ENCODE assay signal across 8 cellular contexts in the genomic region with DNA sequence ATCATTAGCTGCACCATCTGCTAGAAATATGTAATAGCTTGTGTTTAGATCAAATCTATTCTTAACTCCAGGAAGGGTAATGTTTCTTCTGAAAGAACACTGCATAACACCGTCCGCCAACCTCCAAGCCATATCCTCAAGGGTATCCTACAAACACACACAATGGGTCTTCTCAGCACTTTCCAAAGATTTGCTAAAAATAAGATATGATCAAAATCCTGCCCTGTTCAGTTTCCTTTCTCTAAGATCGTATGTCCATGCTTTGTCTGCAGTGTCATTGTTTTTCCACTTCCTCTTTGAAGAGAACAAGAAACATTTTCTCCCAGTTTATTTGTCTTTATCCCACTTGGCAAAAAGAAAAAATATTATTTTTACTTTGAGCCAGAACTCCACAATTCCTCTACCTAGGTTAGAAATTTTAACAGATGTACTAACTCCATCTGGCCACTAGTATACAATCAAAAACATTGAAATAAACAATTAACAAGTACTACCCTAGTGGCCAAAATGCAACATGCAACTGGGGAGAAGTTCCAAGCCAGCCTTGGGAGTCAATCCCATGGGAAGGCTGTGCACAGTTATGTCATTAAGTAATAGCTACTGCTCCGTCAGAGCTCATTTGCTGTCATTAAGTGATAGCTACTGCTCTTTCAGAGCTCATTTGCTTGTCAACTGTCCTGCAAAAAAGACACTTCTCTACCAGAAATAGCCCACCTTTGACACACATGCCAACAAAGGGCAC. TPM values are rescaled to one million over a fixed set of nuclear protein-coding genes. Genes with fewer than 3 reads are reported as not detected.
DNase-seq lines count a peak whose midpoint lies in the region; ATAC-seq and TF ChIP-seq lines count a peak whose summit lies in the region.

No MANE protein-coding gene starts in this region.

- no peaks in the 10 kb centered on the region for H3K9me3 Mint-ChIP-seq in activated CD8-positive, alpha-beta memory T cell treated with anti-CD3 and anti-CD28 coated beads, Interleukin-2, amount 10 ng/mL, durations not matched to agents 7 days and 5 days (ENCODE audit: low read depth)

- peak; percentile 38 for TF ChIP-seq CTCF in upper lobe of right lung (IDR thresholded peaks at IDR 0.05)

- intact Hi-C loops in upper lobe of right lung (cut with DNase I) = no loop called here

- no peak for ATAC-seq in upper lobe of right lung
- no peak for ATAC-seq in activated CD8-positive, alpha-beta memory T cell treated with anti-CD3 and anti-CD28 coated beads, Interleukin-2, amount 10 ng/mL, durations not matched to agents 7 days and 5 days

- CTCF ChIA-PET in activated CD8-positive, alpha-beta memory T cell treated with anti-CD3 and anti-CD28 coated beads, Interleukin-2, amount 10 ng/mL, durations not matched to agents 7 days and 5 days (lab: Charles Lee) = no interaction called here

- H3K27ac Mint-ChIP-seq in activated CD8-positive, alpha-beta memory T cell treated with anti-CD3 and anti-CD28 coated beads, Interleukin-2, amount 10 ng/mL, durations not matched to agents 7 days and 5 days = no peak overlapping the region

- no peaks in the 10 kb centered on the region for H3K27me3 ChIP-seq in H7 (ENCODE audit: control insufficient read depth, insufficient read depth, low read length)
- no peaks in the 10 kb centered on the region for H3K27me3 ChIP-seq in upper lobe of right lung

- H3K4me1 Mint-ChIP-seq in activated CD8-positive, alpha-beta memory T cell treated with anti-CD3 and anti-CD28 coated beads, Interleukin-2, amount 10 ng/mL, durations not matched to agents 7 days and 5 days = no peaks in the 10 kb centered on the region

- H3K9me3 ChIP-seq in upper lobe of right lung = no peaks in the 10 kb centered on the region

- no peaks in the 10 kb centered on the region for H3K27me3 Mint-ChIP-seq in activated CD8-positive, alpha-beta memory T cell treated with anti-CD3 and anti-CD28 coated beads, Interleukin-2, amount 10 ng/mL, durations not matched to agents 7 days and 5 days

- H3K4me1 ChIP-seq in upper lobe of right lung = no peaks in the 10 kb centered on the region

- H3K4me3 ChIP-seq in H7 (ENCODE audit: insufficient read depth, low read depth, low read length) (no peak overlapping the region), upper lobe of right lung (no peak overlapping the region)

- H3K36me3 ChIP-seq in H7 (replicated peaks; ENCODE audit: control insufficient read depth, insufficient read depth, low read length) = no peaks in the 10 kb centered on the region
- H3K36me3 ChIP-seq in upper lobe of right lung = peaks cover 10% of the 10 kb centered on the region

- H3K36me3 Mint-ChIP-seq in activated CD8-positive, alpha-beta memory T cell treated with anti-CD3 and anti-CD28 coated beads, Interleukin-2, amount 10 ng/mL, durations not matched to agents 7 days and 5 days = peaks cover 5% of the 10 kb centered on the region

- DNase-seq in CD1c-positive myeloid dendritic cell (ENCODE audit: extremely low spot score) = peak; percentile 32
- peak; percentile 50 for DNase-seq in H7
- DNase-seq in RKO (ENCODE audit: low spot score) = peak; percentile 75
- DNase-seq in glomerular endothelial cell (ENCODE audit: extremely low read depth, low read depth, low spot score) = peak; percentile 61
- no peak for DNase-seq in upper lobe of right lung
- DNase-seq in AG08396 (ENCODE audit: low spot score) = no peak
- no peak for DNase-seq in NOMO-1 (lab: John Stamatoyannopoulos, UW; ENCODE audit: unreplicated experiment in 2 of 2)
- DNase-seq in activated CD8-positive, alpha-beta memory T cell treated with anti-CD3 and anti-CD28 coated beads, Interleukin-2, amount 10 ng/mL, durations not matched to agents 7 days and 5 days = no peak

- no peak overlapping the region for H3K4me3 Mint-ChIP-seq in activated CD8-positive, alpha-beta memory T cell treated with anti-CD3 and anti-CD28 coated beads, Interleukin-2, amount 10 ng/mL, durations not matched to agents 7 days and 5 days

- H3K27ac ChIP-seq in upper lobe of right lung = no peak overlapping the region

RNA-seq across cellular contexts. Expression of a gene that starts 37.8 kb away (rescaled TPM):
- total RNA-seq in H7 (2014; rRNA removed; shearing (Covaris generic)) = 9.1 and 10.3 TPM in 2 replicates
- total RNA-seq in glomerular endothelial cell (1.2 and 2.1 TPM in 2 replicates), upper lobe of right lung (6.8 TPM)
- 1 to 10 TPM; 3.6 to 4.9 TPM for total RNA-seq in activated CD8-positive, alpha-beta memory T cell treated with anti-CD3 and anti-CD28 coated beads, Interleukin-2, amount 10 ng/mL, durations not matched to agents 7 days and 5 days

Comparison
In these comparisons a context has a peak if more than half of its experiments do, and no peak if none do; other contexts are left out.
1. DNase-seq: peak in CD1c-positive myeloid dendritic cell (single experiment), H7 (single experiment), RKO (single experiment) and glomerular endothelial cell (single experiment); none in upper lobe of right lung (single experiment), AG08396 (single experiment), NOMO-1 (0 of 2) and activated CD8-positive, alpha-beta memory T cell treated with anti-CD3 and anti-CD28 coated beads, Interleukin-2, amount 10 ng/mL, durations not matched to agents 7 days and 5 days (single experiment).